ENCODE assay signal across 8 cellular contexts in genomic region chr5:126594077-126594476, GRCh38. TPM values are rescaled to one million over a fixed set of nuclear protein-coding genes. Genes with fewer than 3 reads are reported as not detected.
DNase-seq lines count a peak whose midpoint lies in the region; ATAC-seq and TF ChIP-seq lines count a peak whose summit lies in the region.

No MANE protein-coding gene starts in this region.

- H3K27me3 ChIP-seq in right lobe of liver (no peaks in the 10 kb centered on the region), transverse colon (no peaks in the 10 kb centered on the region)

- TF ChIP-seq POLR2A in right lobe of liver (IDR thresholded peaks at IDR 0.05) (no peak), transverse colon (IDR thresholded peaks at IDR 0.05) (no peak)

- no peaks in the 10 kb centered on the region for H3K9me3 Mint-ChIP-seq in activated T-cell treated with anti-CD3 and anti-CD28 coated beads, Interleukin-2, amount 50 U/mL, for 4 hours

- H3K27me3 Mint-ChIP-seq in activated T-cell treated with anti-CD3 and anti-CD28 coated beads, Interleukin-2, amount 50 U/mL, for 4 hours (ENCODE audit: low read depth) = peaks cover 14% of the 10 kb centered on the region

- peak overlapping the region; percentile 57 for H3K4me3 Mint-ChIP-seq in activated T-cell treated with anti-CD3 and anti-CD28 coated beads, Interleukin-2, amount 50 U/mL, for 4 hours

- TF ChIP-seq CTCF in right lobe of liver (IDR thresholded peaks at IDR 0.05) (no peak), transverse colon (IDR thresholded peaks at IDR 0.05) (no peak)

- no peak for DNase-seq in activated T-cell treated with anti-CD3 and anti-CD28 coated beads, Interleukin-2, amount 50 U/mL, for 4 hours
- DNase-seq in activated T-cell treated with anti-CD3 and anti-CD28 coated beads for 4 hours (no peak), astrocyte of the hippocampus (ENCODE audit: low read depth, low spot score) (peak; percentile 15), right lobe of liver (no peak), transverse colon (no peak)

- in situ Hi-C loops in transverse colon (cut with MboI; ENCODE audit: low pct_ligation_motif_present in 1 of 4, low pct_unique_long_range_greater_than_20kb in 1 of 4, low sequenced_read_pairs in 3 of 4) = no loop called here

- no peaks in the 10 kb centered on the region for H3K9me3 ChIP-seq in right lobe of liver
- no peaks in the 10 kb centered on the region for H3K9me3 ChIP-seq in transverse colon

- no peak for ATAC-seq in activated T-cell treated with anti-CD3 and anti-CD28 coated beads, Interleukin-2, amount 50 U/mL, for 4 hours
- ATAC-seq in right lobe of liver (peak in 1 of 4 donors; percentile 6), HG02870 (IDR thresholded peaks at IDR 0.05; ENCODE audit: unreplicated experiment) (no peak), HG02852 (IDR thresholded peaks at IDR 0.05; ENCODE audit: unreplicated experiment) (no peak)
- ATAC-seq in activated CD4-positive, CD25-positive, alpha-beta regulatory T cell treated with anti-CD3 and anti-CD28 coated beads, Interleukin-2, amount 50 U/mL, for 24 hours = no peak

- H3K36me3 ChIP-seq in right lobe of liver (peaks cover 0 to 17% (median 0%) of the 10 kb centered on the region in 4 donors), transverse colon (no peaks in the 10 kb centered on the region)

- no peaks in the 10 kb centered on the region for H3K36me3 Mint-ChIP-seq in activated T-cell treated with anti-CD3 and anti-CD28 coated beads, Interleukin-2, amount 50 U/mL, for 4 hours (ENCODE audit: insufficient read depth)

- intact Hi-C loops in right lobe of liver (cut with DNase I) = no loop called here
- intact Hi-C loops in transverse colon (cut with DNase I; ENCODE audit: low total_unique reads) = no loop called here

- TF ChIP-seq EP300 in transverse colon (IDR thresholded peaks at IDR 0.05; ENCODE audit: low read depth) = no peak

- 12% methylated on average over 12 of the region's 12 CpGs for WGBS in right lobe of liver (ENCODE audit: insufficient coverage, low coverage, low lambda C conversion rate, missing lambda C conversion rate)
- WGBS in transverse colon (ENCODE audit: low coverage in 1 of 2), 2 donors = 45 to 75% methylated on average over 10 to 12 of the region's 12 CpGs

- H3K4me1 ChIP-seq in right lobe of liver (peaks cover 0 to 15% (median 3%) of the 10 kb centered on the region in 4 donors), transverse colon (peaks cover 9 to 17% (median 12%) of the 10 kb centered on the region in 4 donors)

- peaks cover 6% of the 10 kb centered on the region for H3K4me1 Mint-ChIP-seq in activated T-cell treated with anti-CD3 and anti-CD28 coated beads, Interleukin-2, amount 50 U/mL, for 4 hours (ENCODE audit: low read depth)

- H3K27ac ChIP-seq in right lobe of liver = peak overlapping the region in 2 of 3 donors; percentile 71 to 83
- H3K27ac ChIP-seq in transverse colon = peak overlapping the region; percentile 79 to 87 (median 83)

- H3K4me3 ChIP-seq in right lobe of liver (peak overlapping the region; percentile 47 to 69 (median 63)), transverse colon (peak overlapping the region in 3 of 4 donors; percentile 45 to 67 (median 56))

RNA-seq across cellular contexts. Expression of gene ALDH7A1, which starts 0.9 kb away (rescaled TPM):
- total RNA-seq in activated T-cell treated with anti-CD3 and anti-CD28 coated beads, Interleukin-2, amount 50 U/mL, for 4 hours = 1 to 10 TPM; 1.1 to 1.5 (median 1.4) TPM
- 100 to 1,000 TPM in 2 of 6 experiments, 10 to 100 TPM in 4; 23.0 to 142 (median 96.7) TPM for total RNA-seq in right lobe of liver
- 10 to 100 TPM in 3 of 4 donors, 1 to 10 TPM in 1; 9.8 to 33.3 (median 15.1) TPM for total RNA-seq in transverse colon

RNA-seq across cellular contexts. Expression of gene PHAX, which starts 6.7 kb away (rescaled TPM):
- total RNA-seq in activated T-cell treated with anti-CD3 and anti-CD28 coated beads, Interleukin-2, amount 50 U/mL, for 4 hours = 10 to 100 TPM; 56.6 to 60.6 (median 56.9) TPM
- total RNA-seq in right lobe of liver = 10 to 100 TPM; 11.0 to 24.6 (median 19.4) TPM
- total RNA-seq in transverse colon = 10 to 100 TPM in 3 of 4 donors, 1 to 10 TPM in 1; 6.7 to 55.3 (median 49.2) TPM

Comparison
In these comparisons a context has a peak if more than half of its experiments do, and no peak if none do; other contexts are left out.
1. RNA of gene ALDH7A1, which starts 0.9 kb away (total RNA-seq): 23.0 to 142 TPM in right lobe of liver and 9.8 to 33.3 TPM in transverse colon; 1.1 to 1.5 TPM in activated T-cell treated with anti-CD3 and anti-CD28 coated beads, Interleukin-2, amount 50 U/mL, for 4 hours; every median in the first group is over 4 times any median in the second.